11 cellular contexts compared by ENCODE assay signal in genomic region chr4:109816894-109817293, GRCh38. TPM values are rescaled to one million over a fixed set of nuclear protein-coding genes. Genes with fewer than 3 reads are reported as not detected.
DNase-seq lines count a peak whose midpoint lies in the region; ATAC-seq and TF ChIP-seq lines count a peak whose summit lies in the region.
"Had no signal": no experiment of that assay in that cellular context is flagged by ENCODE, and none has a peak within 500 bp of the region (broad histone marks: within the 10 kb centered on the region; RNA-seq: fewer than 3 reads in every experiment).

No MANE protein-coding gene starts in this region.

- CTCF ChIA-PET in AG04449 (lab: Yijun Ruan, JAX), result interaction anchor here (0.6 to 2.8 kb wide), 8 partner anchors 10 to 395 kb away, joined by 3 to 27 read pairs (median 4); partner anchors contain the start of genes CASP6 and RRH

- no peak for TF ChIP-seq POLR2A in vagina (IDR thresholded peaks at IDR 0.05)

- no peak for ATAC-seq in memory B cell (ENCODE audit: low read depth)
- no peak for ATAC-seq in GM18867 (IDR thresholded peaks at IDR 0.05; ENCODE audit: unreplicated experiment)

- peaks cover 0 to 18% of the 10 kb centered on the region in 2 donors for H3K36me3 ChIP-seq in vagina

- POLR2A ChIA-PET in AG04449 (lab: Yijun Ruan, JAX), result no interaction called here

- H3K27ac ChIP-seq in vagina, result no peak overlapping the region

- H3K4me3 ChIP-seq in AG04449 (ENCODE audit: low read depth, low read length), result peak overlapping the region; percentile 98
- H3K4me3 ChIP-seq in vagina, result no peak overlapping the region

- peaks cover 34% of the 10 kb centered on the region for H3K36me3 Mint-ChIP-seq in HFFc6 (ENCODE audit: low read depth)
- H3K36me3 Mint-ChIP-seq in activated naive CD8-positive, alpha-beta T cell, result peaks cover 18% of the 10 kb centered on the region
- H3K36me3 Mint-ChIP-seq in memory B cell, result peaks cover 19% of the 10 kb centered on the region

- H3K27me3 Mint-ChIP-seq in HFFc6 (ENCODE audit: insufficient read depth), result peaks cover 2% of the 10 kb centered on the region; the same call in 1 of the 2 replicates
- no peaks in the 10 kb centered on the region for H3K27me3 Mint-ChIP-seq in activated naive CD8-positive, alpha-beta T cell
- no peaks in the 10 kb centered on the region for H3K27me3 Mint-ChIP-seq in memory B cell

- H3K4me3 Mint-ChIP-seq in HFFc6 (peak overlapping the region; percentile 98), memory B cell (peak overlapping the region; percentile 21)
- peak overlapping the region; percentile 99 for H3K4me3 Mint-ChIP-seq in activated naive CD8-positive, alpha-beta T cell

- intact Hi-C loops in vagina (cut with DNase I), result loop anchor here (10.0 kb wide), 1 partner anchor 392 kb away; no protein-coding TSS in a partner anchor

- peak overlapping the region; percentile 36 for H3K27ac Mint-ChIP-seq in HFFc6
- H3K27ac Mint-ChIP-seq in activated naive CD8-positive, alpha-beta T cell, result peak overlapping the region; percentile 99
- peak overlapping the region; percentile 91 for H3K27ac Mint-ChIP-seq in memory B cell

- no peaks in the 10 kb centered on the region for H3K9me3 ChIP-seq in vagina

- TF ChIP-seq CTCF in AG04449 (IDR thresholded peaks at IDR 0.05; ENCODE audit: insufficient read depth, low read length, missing control alignments) (no peak), HFFc6 (IDR thresholded peaks at IDR 0.05) (no peak), vagina (IDR thresholded peaks at IDR 0.05) (no peak)

- DNase-seq in AG04449 (ENCODE audit: low read depth, low spot score), result no peak
- DNase-seq in HFFc6, result no peak
- no peak for DNase-seq in memory B cell (ENCODE audit: low spot score in 2 of 2)
- DNase-seq in vagina (ENCODE audit: extremely low spot score in 2 of 2), result no peak
- DNase-seq in C1 segment of cervical spinal cord (lab: John Stamatoyannopoulos, UW), result no peak
- DNase-seq in RPMI8226, result no peak
- DNase-seq: DMS79, hippocampal formation had no signal

- H3K27me3 ChIP-seq in vagina, result no peaks in the 10 kb centered on the region

- H3K4me1 Mint-ChIP-seq in HFFc6 (ENCODE audit: low read depth) (peaks cover 44% of the 10 kb centered on the region), memory B cell (peaks cover 27% of the 10 kb centered on the region)
- peaks cover 56% of the 10 kb centered on the region for H3K4me1 Mint-ChIP-seq in activated naive CD8-positive, alpha-beta T cell (ENCODE audit: low read depth)

- peaks cover 29% of the 10 kb centered on the region for H3K4me1 ChIP-seq in vagina

- H3K9me3 Mint-ChIP-seq in HFFc6 (no peaks in the 10 kb centered on the region), memory B cell (no peaks in the 10 kb centered on the region)
- H3K9me3 Mint-ChIP-seq in activated naive CD8-positive, alpha-beta T cell (ENCODE audit: low read depth), result no peaks in the 10 kb centered on the region

RNA-seq across cellular contexts. Expression of gene GAR1, which starts 1.3 kb away (rescaled TPM):
- total RNA-seq in HFFc6 (2021; fragmentation: NEBNext Ultra II Directional; extraction: Animal tissue kit (Norgen Biotek cat#: 25700)), result 10 to 100 TPM; 20.1 to 26.8 (median 24.8) TPM
- total RNA-seq in vagina, result 6.4 TPM

RNA-seq across cellular contexts. Expression of gene RRH, which starts 10.9 kb away (rescaled TPM):
- not detected for total RNA-seq in HFFc6 (2021; fragmentation: NEBNext Ultra II Directional; extraction: Animal tissue kit (Norgen Biotek cat#: 25700))
- not detected for total RNA-seq in vagina
- total RNA-seq: HT-29 had no signal

RNA-seq across cellular contexts. Expression of gene CFI, which starts 15.1 kb away (rescaled TPM):
- not detected for total RNA-seq in HFFc6 (2021; fragmentation: NEBNext Ultra II Directional; extraction: Animal tissue kit (Norgen Biotek cat#: 25700))
- 15.0 TPM for total RNA-seq in vagina

RNA-seq across cellular contexts. Expression of gene LRIT3, which starts 31.0 kb away (rescaled TPM):
- under 1 TPM in 1 of 6 experiments, not detected in 5; 0.05 TPM for total RNA-seq in HFFc6 (2021; fragmentation: NEBNext Ultra II Directional; extraction: Animal tissue kit (Norgen Biotek cat#: 25700))
- not detected for total RNA-seq in vagina
- total RNA-seq: HT-29 had no signal

Comparison
In these comparisons a context has a peak if more than half of its experiments do, and no peak if none do; other contexts are left out.
1. H3K27ac Mint-ChIP-seq: peak in every context shown above with its lines; median percentile 99 in activated naive CD8-positive, alpha-beta T cell; 91 in memory B cell; 36 in HFFc6.
2. H3K4me3 Mint-ChIP-seq: peak in every context shown above with its lines; median percentile 99 in activated naive CD8-positive, alpha-beta T cell; 98 in HFFc6; 21 in memory B cell.
3. RNA of gene CFI, which starts 15.1 kb away (total RNA-seq): 15.0 TPM in vagina (single experiment); not detected in HFFc6; every median in the first group is over 10 times any median in the second.